In the genomic region with DNA sequence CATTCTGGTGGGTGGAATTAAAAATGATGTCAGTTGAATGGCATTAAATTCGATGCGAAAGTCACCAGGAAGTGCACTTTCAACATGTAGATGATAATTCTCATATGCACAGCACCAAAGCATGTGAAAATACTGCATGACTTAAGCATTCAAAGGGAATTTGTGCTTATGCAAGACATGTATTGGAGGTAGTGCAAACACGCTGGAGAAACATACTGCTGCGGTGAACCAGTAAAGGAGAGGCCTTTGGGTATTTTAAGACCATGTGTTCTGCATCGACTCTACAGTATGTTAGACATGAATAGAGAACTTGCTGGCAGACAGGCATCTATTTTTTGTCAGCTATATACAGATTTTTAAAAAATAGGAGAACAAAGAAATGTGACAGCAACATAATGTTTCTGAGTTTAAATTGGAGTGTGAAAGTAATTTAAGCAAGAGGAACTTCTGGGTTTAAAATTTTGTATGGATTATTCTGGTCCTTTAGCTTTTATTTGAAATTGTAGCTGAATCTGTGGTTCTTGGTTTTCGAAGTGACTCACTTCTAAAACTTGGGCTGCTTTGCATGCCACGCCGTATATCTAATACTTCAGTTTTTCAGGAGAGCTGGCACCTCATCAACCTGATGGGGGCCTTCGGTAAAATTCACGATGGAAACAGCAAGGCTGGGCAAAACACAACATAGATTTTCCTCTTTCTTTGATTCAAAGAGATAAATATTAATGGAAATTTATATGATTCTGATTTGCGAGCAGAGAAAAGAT, we compare ENCODE assay signal across 16 cellular contexts.
"Had no signal": no experiment of that assay in that cellular context is flagged by ENCODE, and none has a peak within 500 bp of the region (broad histone marks: within the 10 kb centered on the region; RNA-seq: fewer than 3 reads in every experiment).

No MANE protein-coding gene starts in this region.

- H3K27ac ChIP-seq: heart left ventricle, upper lobe of left lung had no signal

- ATAC-seq: activated CD4-positive, alpha-beta T cell treated with anti-CD3 and anti-CD28 coated beads for 36 hours; activated CD8-positive, alpha-beta T cell treated with anti-CD3 and anti-CD28 coated beads for 36 hours; activated T-cell treated with anti-CD3 and anti-CD28 coated beads, Interleukin-2, amount 50 U/mL, for 4 hours; heart left ventricle; right cardiac atrium had no signal

- H3K4me3 ChIP-seq: heart left ventricle, smooth muscle cell, upper lobe of left lung had no signal

- DNase-seq: activated CD4-positive, alpha-beta T cell treated with anti-CD3 and anti-CD28 coated beads for 36 hours; activated CD8-positive, alpha-beta T cell treated with anti-CD3 and anti-CD28 coated beads for 36 hours; activated effector memory CD4-positive, alpha-beta T cell treated with Interleukin-2 at 50 U/mL for 16 hours; activated T-cell treated with anti-CD3 and anti-CD28 coated beads, Interleukin-2, amount 50 U/mL, for 4 hours; cerebellar nuclear complex; effector memory CD4-positive, alpha-beta T cell; heart left ventricle; immature natural killer cell; mesendoderm; nephron progenitor cell; occipital lobe; right cardiac atrium; stimulated activated CD4-positive, alpha-beta T cell treated with anti-CD3 and anti-CD28 coated beads, Interleukin-4, amount 100 ng/mL, for 4 hours; T-helper 2 cell; upper lobe of left lung had no signal

- H3K4me1 ChIP-seq: heart left ventricle, upper lobe of left lung had no signal

- H3K36me3 ChIP-seq: heart left ventricle, upper lobe of left lung had no signal

- H3K27me3 ChIP-seq: heart left ventricle, upper lobe of left lung had no signal

- H3K4me2 ChIP-seq: smooth muscle cell had no signal

- H3K9me3 ChIP-seq: heart left ventricle, upper lobe of left lung had no signal
